ENCODE assay signal across 31 cellular contexts in the genomic region with DNA sequence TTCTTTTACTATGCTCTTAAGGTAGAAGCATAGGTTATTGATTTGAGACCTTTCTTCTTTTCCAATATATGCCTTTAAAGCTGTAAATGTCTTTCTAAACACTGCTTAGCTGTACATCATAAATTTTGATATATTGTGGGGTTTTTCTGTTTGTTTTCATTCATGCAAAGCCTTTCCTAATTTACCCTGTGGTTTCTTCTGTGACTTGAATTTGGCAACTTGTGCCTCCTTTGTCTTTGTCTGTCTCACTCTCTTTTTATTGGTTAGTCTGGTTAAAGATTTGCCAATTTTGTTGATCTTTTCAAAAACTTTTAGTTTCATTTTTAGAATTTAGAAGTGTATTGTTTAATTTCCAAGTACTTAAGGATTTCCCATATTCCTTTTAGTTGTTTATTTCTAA.
"Had no signal": no experiment of that assay in that cellular context is flagged by ENCODE, and none has a peak within 500 bp of the region (broad histone marks: within the 10 kb centered on the region; RNA-seq: fewer than 3 reads in every experiment).

No MANE protein-coding gene starts in this region.

- H3K36me3 Mint-ChIP-seq: activated CD8-positive, alpha-beta memory T cell treated with anti-CD3 and anti-CD28 coated beads, Interleukin-2, amount 10 ng/mL, durations not matched to agents 7 days and 5 days; activated naive CD8-positive, alpha-beta T cell; brain; T-cell had no signal

- H3K27ac ChIP-seq: SK-N-MC had no signal

- H3K27ac Mint-ChIP-seq: activated B cell treated with CpG ODN at 0.5 μM for 24 hours; activated CD4-positive, alpha-beta T cell treated with anti-CD3 and anti-CD28 coated beads, Interleukin-2, amount 10 ng/mL, durations not matched to agents 24 days and 14 days; activated CD8-positive, alpha-beta memory T cell treated with anti-CD3 and anti-CD28 coated beads, Interleukin-2, amount 10 ng/mL, durations not matched to agents 7 days and 5 days; activated naive CD8-positive, alpha-beta T cell; activated T-cell treated with anti-CD3 and anti-CD28 coated beads, Interleukin-2, amount 50 U/mL, for 24 hours; activated T-helper 1 cell treated with anti-CD3 and anti-CD28 coated beads, Interleukin-12 subunit alpha, Interleukin-12 subunit beta, Interleukin-2, Interleukin-4 antibody, amounts not matched to agents 30 ng/mL and 10 ng/mL and 1 ng/mL, durations not matched to agents 14 hours and 24 hours and 36 hours; brain; T-cell had no signal

- ATAC-seq: activated CD8-positive, alpha-beta memory T cell treated with anti-CD3 and anti-CD28 coated beads, Interleukin-2, amount 10 ng/mL, durations not matched to agents 7 days and 5 days; Panc1; Right ventricle myocardium inferior; T-cell had no signal

- H3K4me3 ChIP-seq: SK-N-MC had no signal

- DNase-seq: activated B cell treated with CpG ODN at 0.5 μM for 24 hours; activated CD4-positive, alpha-beta T cell treated with anti-CD3 and anti-CD28 coated beads for 1 hour; activated CD4-positive, alpha-beta T cell treated with anti-CD3 and anti-CD28 coated beads, Interleukin-2, amount 10 ng/mL, durations not matched to agents 24 days and 14 days; activated CD4-positive, alpha-beta T cell treated with anti-CD3 and anti-CD28 coated beads, Interleukin-2, amount 50 U/mL, for 48 hours; activated CD8-positive, alpha-beta memory T cell treated with anti-CD3 and anti-CD28 coated beads, Interleukin-2, amount 10 ng/mL, durations not matched to agents 7 days and 5 days; activated effector memory CD4-positive, alpha-beta T cell treated with Interleukin-2 at 50 U/mL for 16 hours; activated naive CD4-positive, alpha-beta T cell; activated T-cell treated with anti-CD3 and anti-CD28 coated beads, Interleukin-2, amount 50 U/mL, for 24 hours; amygdala; KG1; MV-4-11; NCI-H1092 treated with DMSO at 0.1 percent for 48 hours; NCI-H1417 treated with DMSO at 0.1 percent for 48 hours; NCI-H1694; NCI-H2029; NCI-H2107; NCI-H2171 treated with DMSO at 0.1 percent for 48 hours; NCI-H226; NCI-H526; NCI-H82; RPMI8226; T-cell; T-helper 2 cell; T1000 had no signal

- H3K4me1 Mint-ChIP-seq: activated B cell treated with CpG ODN at 0.5 μM for 24 hours; activated CD4-positive, alpha-beta T cell treated with anti-CD3 and anti-CD28 coated beads, Interleukin-2, amount 10 ng/mL, durations not matched to agents 24 days and 14 days; activated CD8-positive, alpha-beta memory T cell treated with anti-CD3 and anti-CD28 coated beads, Interleukin-2, amount 10 ng/mL, durations not matched to agents 7 days and 5 days; brain; central memory CD8-positive, alpha-beta T cell; T-cell had no signal

- H3K4me3 Mint-ChIP-seq: activated B cell treated with CpG ODN at 0.5 μM for 24 hours; activated CD4-positive, alpha-beta T cell treated with anti-CD3 and anti-CD28 coated beads, Interleukin-2, amount 10 ng/mL, durations not matched to agents 24 days and 14 days; activated CD8-positive, alpha-beta memory T cell treated with anti-CD3 and anti-CD28 coated beads, Interleukin-2, amount 10 ng/mL, durations not matched to agents 7 days and 5 days; activated naive CD8-positive, alpha-beta T cell; activated T-cell treated with anti-CD3 and anti-CD28 coated beads, Interleukin-2, amount 50 U/mL, for 24 hours; activated T-helper 1 cell treated with anti-CD3 and anti-CD28 coated beads, Interleukin-12 subunit alpha, Interleukin-12 subunit beta, Interleukin-2, Interleukin-4 antibody, amounts not matched to agents 30 ng/mL and 10 ng/mL and 1 ng/mL, durations not matched to agents 14 hours and 24 hours and 36 hours; brain; central memory CD8-positive, alpha-beta T cell; T-cell had no signal

- H3K27me3 Mint-ChIP-seq: activated B cell treated with CpG ODN at 0.5 μM for 24 hours; activated CD4-positive, alpha-beta T cell treated with anti-CD3 and anti-CD28 coated beads, Interleukin-2, amount 10 ng/mL, durations not matched to agents 24 days and 14 days; activated CD8-positive, alpha-beta memory T cell treated with anti-CD3 and anti-CD28 coated beads, Interleukin-2, amount 10 ng/mL, durations not matched to agents 7 days and 5 days; activated naive CD8-positive, alpha-beta T cell; activated T-cell treated with anti-CD3 and anti-CD28 coated beads, Interleukin-2, amount 50 U/mL, for 24 hours; brain; central memory CD8-positive, alpha-beta T cell had no signal
